ENCODE assay signal across 1 cellular context in the genomic region with DNA sequence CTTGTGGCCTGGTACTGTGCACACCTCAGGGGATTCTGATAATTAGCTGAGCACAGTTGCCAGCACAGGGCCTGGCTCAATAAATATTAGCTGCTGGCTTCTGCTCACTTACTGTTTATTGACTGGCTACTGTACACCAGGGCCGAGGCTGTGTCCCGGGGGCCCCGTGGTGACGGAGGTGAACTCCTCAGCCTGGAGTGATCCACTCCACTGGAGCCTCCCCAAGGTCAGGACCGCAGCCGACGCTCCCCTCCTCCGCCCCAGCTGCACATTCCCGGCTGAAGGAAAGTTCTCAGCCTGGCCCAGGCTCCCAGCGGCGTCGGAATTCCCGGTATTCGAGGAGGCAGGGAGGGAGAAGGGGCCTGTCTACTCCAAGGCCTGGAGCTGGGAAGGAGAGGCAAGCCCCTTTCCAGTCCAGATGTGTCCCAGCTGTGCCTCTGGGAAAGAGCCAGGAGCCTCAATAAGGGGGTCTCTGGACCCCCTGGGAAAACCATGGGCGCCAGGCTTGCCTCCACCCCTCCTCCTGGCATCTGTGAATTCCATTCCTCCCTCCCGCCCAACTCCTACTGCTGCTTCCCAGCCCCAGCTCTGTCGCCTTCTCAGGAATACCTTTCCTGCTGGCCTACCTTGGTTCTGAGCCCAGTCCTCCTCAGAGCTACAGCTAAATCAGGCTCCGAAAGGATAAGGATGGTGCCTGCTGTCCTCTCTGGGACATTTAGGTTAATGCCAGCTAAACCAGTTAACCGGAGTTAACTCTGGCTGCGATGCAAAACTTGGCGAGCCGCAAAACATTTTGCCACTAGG.
A peak's percentile ranks its signal among the peaks of the same experiment; 100 is the strongest.
TF ChIP-seq lines count a peak whose summit lies in the region.

No MANE protein-coding gene starts in this region.

TF ChIP-seq in HEK293, 187 proteins besides CTCF, POLR2A, EP300 and RAD21 (continued from another document):
- TF ChIP-seq PRDM10 (tag by site-specific recombination; IDR thresholded peaks at IDR 0.05) (peak; percentile 65), ZNF202 (tag by site-specific recombination; IDR thresholded peaks at IDR 0.05; ENCODE audit: borderline replicate concordance) (no peak), SP7 (tag by site-specific recombination; IDR thresholded peaks at IDR 0.05) (peak; percentile 19), ZNF521 (tag by site-specific recombination; IDR thresholded peaks at IDR 0.05) (no peak), TCF7L2 (IDR thresholded peaks at IDR 0.05; ENCODE audit: borderline replicate concordance, low read depth, low read length) (no peak), SALL2 (tag by site-specific recombination; IDR thresholded peaks at IDR 0.05; ENCODE audit: borderline replicate concordance) (no peak), ZNF114 (tag by site-specific recombination; IDR thresholded peaks at IDR 0.05) (no peak), ZNF214 (tag by site-specific recombination; IDR thresholded peaks at IDR 0.05; ENCODE audit: borderline replicate concordance) (no peak), ZNF37A (tag by site-specific recombination; IDR thresholded peaks at IDR 0.05) (no peak), ZNF558 (tag by site-specific recombination; IDR thresholded peaks at IDR 0.05) (no peak), REPIN1 (tag by site-specific recombination; IDR thresholded peaks at IDR 0.05; ENCODE audit: low read depth) (no peak), EGR2 (tag by site-specific recombination; IDR thresholded peaks at IDR 0.05; ENCODE audit: low read depth) (no peak), ZNF221 (tag by site-specific recombination; IDR thresholded peaks at IDR 0.05; ENCODE audit: borderline replicate concordance) (no peak), ZFP37 (tag by site-specific recombination; IDR thresholded peaks at IDR 0.05) (0 out of 2 replicates have a peak, but pooled peaks have one; percentile 34), ZNF707 (tag by site-specific recombination; IDR thresholded peaks at IDR 0.05) (no peak), ZIC2 (tag by site-specific recombination; IDR thresholded peaks at IDR 0.05) (peak; percentile 95), OVOL3 (tag by site-specific recombination; IDR thresholded peaks at IDR 0.05) (no peak), IKZF3 (tag by site-specific recombination; IDR thresholded peaks at IDR 0.05) (peak; percentile 91), ZNF146 (tag by site-specific recombination; IDR thresholded peaks at IDR 0.05) (no peak), ZEB2 (tag by site-specific recombination; IDR thresholded peaks at IDR 0.05) (peak; percentile 55; the same call in 1 of the 2 replicates), ZNF830 (tag by site-specific recombination; IDR thresholded peaks at IDR 0.05; ENCODE audit: low read depth) (no peak)
- TF ChIP-seq, protein P1, sequence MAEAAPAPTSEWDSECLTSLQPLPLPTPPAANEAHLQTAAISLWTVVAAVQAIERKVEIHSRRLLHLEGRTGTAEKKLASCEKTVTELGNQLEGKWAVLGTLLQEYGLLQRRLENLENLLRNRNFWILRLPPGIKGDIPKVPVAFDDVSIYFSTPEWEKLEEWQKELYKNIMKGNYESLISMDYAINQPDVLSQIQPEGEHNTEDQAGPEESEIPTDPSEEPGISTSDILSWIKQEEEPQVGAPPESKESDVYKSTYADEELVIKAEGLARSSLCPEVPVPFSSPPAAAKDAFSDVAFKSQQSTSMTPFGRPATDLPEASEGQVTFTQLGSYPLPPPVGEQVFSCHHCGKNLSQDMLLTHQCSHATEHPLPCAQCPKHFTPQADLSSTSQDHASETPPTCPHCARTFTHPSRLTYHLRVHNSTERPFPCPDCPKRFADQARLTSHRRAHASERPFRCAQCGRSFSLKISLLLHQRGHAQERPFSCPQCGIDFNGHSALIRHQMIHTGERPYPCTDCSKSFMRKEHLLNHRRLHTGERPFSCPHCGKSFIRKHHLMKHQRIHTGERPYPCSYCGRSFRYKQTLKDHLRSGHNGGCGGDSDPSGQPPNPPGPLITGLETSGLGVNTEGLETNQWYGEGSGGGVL (tag by site-specific recombination; IDR thresholded peaks at IDR 0.05): peak; percentile 37; the same call in 1 of the 2 replicates
TF ChIP-seq in HEK293: peak in this region for 30.
